In the genomic region with DNA sequence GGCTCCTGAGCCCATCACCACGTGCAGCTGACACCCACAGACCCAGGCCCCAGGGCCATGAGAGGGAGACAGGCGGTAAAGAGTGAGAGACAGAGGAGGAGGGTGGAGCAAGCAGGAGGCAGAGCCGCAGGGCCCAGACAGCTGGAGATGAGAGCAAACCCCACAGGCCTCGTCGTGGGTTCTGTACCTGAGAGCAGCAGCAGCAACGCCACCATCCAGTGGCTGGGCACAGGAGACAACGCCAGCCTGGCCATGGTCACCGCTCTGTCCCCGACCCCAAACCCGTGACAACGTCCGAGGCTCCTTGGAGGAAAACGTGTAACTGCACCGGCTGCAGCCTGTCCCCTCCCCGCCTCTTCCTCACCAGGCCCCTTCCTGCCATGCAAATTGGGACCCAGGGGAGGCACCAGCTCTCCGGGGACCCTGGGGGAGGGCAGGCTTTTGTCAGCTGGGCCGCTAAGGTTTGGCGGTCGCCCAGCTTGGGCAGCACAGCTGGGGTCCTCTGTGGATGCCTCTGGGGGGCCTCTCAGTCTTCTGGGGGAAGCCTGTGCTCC, we compare ENCODE assay signal across 8 cellular contexts. TPM values are rescaled to one million over a fixed set of nuclear protein-coding genes. Genes with fewer than 3 reads are reported as not detected.
DNase-seq lines count a peak whose midpoint lies in the region; ATAC-seq, FAIRE-seq and TF ChIP-seq lines count a peak whose summit lies in the region.

A gene (minus strand): TSS at position 324 of the 554 bp plus-strand sequence. CDS start 70 bp downstream, at position 254.

- POLR2A ChIA-PET in H1 (lab: Charles Lee; ENCODE audit: partially characterized antibody), result interaction anchor here (0.6 to 3.3 kb wide), 3 partner anchors 8 to 12 kb away, joined by 3 to 8 read pairs (median 3); no protein-coding TSS in a partner anchor

- in situ Hi-C loops in GM13977 (cut with MboI; ENCODE audit: low pct_unique_long_range_greater_than_20kb, low sequenced_read_pairs, unreplicated experiment), result no loop called here

- H3K23me2 ChIP-seq in H1 (ENCODE audit: low read depth, low read length), result no peaks in the 10 kb centered on the region

- no peak within 1 kb of the TSS for H3K23ac ChIP-seq in H1 (ENCODE audit: insufficient read length)

- CTCF ChIA-PET in H1 (lab: Charles Lee; ENCODE audit: partially characterized antibody), result interaction anchor here (0.6 to 11.4 kb wide), 15 partner anchors 8 to 93 kb away, joined by 3 to 164 read pairs (median 6); a partner anchor contains a TSS

- H3K27me3 ChIP-seq in OCI-LY3 (ENCODE audit: low read depth, low read length), result peaks cover 5% of the 10 kb centered on the region; the same call in 1 of the 2 replicates
- H3K27me3 ChIP-seq in H1 (replicated peaks in 1 of 4; ENCODE audit: control insufficient read depth in 3 of 4, extremely low read depth in 1 of 4, insufficient read depth in 3 of 4, low read length in 3 of 4), result no peaks in the 10 kb centered on the region

- H4K8ac ChIP-seq in H1 (ENCODE audit: extremely low read depth, insufficient read depth, low read length), result peak within 1 kb of the TSS; percentile 15; the same call in 1 of the 2 replicates

- H2BK20ac ChIP-seq in H1 (ENCODE audit: low read length), result 0 out of 2 replicates have a peak within 1 kb of the TSS, but pooled peaks have one; percentile 34

- H2BK12ac ChIP-seq in H1 (ENCODE audit: low read depth, low read length), result peak within 1 kb of the TSS; percentile 84; the same call in 1 of the 2 replicates

- no peak within 1 kb of the TSS for H2BK120ac ChIP-seq in H1 (replicated peaks; ENCODE audit: low read depth, low read length)

- H3K4me3 ChIP-seq in OCI-LY3 (ENCODE audit: low read length) (peak within 1 kb of the TSS; percentile 82), H1 (ENCODE audit: extremely low read depth in 1 of 4, insufficient read depth in 2 of 4, low read depth in 3 of 4, low read length in 4 of 4) (no peak within 1 kb of the TSS)

- no peak within 1 kb of the TSS for H3K56ac ChIP-seq in H1 (replicated peaks; ENCODE audit: insufficient read length, low read depth, low read length)

- H3K18ac ChIP-seq in H1 (ENCODE audit: extremely low read depth, low read length), result peak within 1 kb of the TSS; percentile 5; the same call in 1 of the 2 replicates

- peaks cover 59% of the 10 kb centered on the region for H3K4me1 ChIP-seq in OCI-LY3 (ENCODE audit: low read length)
- peaks cover 0 to 16% (median 12%) of the 10 kb centered on the region in 4 experiments; a peak in 6 of 7 replicates for H3K4me1 ChIP-seq in H1 (replicated peaks in 1 of 4; ENCODE audit: control insufficient read depth in 3 of 4, insufficient read depth in 4 of 4, low read length in 3 of 4)

- no peak for TF ChIP-seq RAD21 in H1 (IDR thresholded peaks at IDR 0.05 in 1 of 2, conservative IDR thresholded peaks at IDR 0.05 in 1 of 2; ENCODE audit: low read depth in 2 of 2, low read length in 2 of 2)

- TF ChIP-seq EP300 in H1 (IDR thresholded peaks at IDR 0.05; ENCODE audit: borderline replicate concordance in 1 of 2, low read depth in 2 of 2, low read length in 2 of 2), result no peak

- ATAC-seq in GM21825 (IDR thresholded peaks at IDR 0.05; ENCODE audit: unreplicated experiment), result peak; percentile 80
- peak; percentile 70 for ATAC-seq in stimulated activated naive CD8-positive, alpha-beta T cell treated with anti-CD3 and anti-CD28 coated beads, Interleukin-15, Interleukin-2, amounts not matched to agents 100 U/mL and 50 U/mL, for 24 hours

- TF ChIP-seq CTCF in GM13977 (IDR thresholded peaks at IDR 0.05; ENCODE audit: extremely low read depth, insufficient read depth, missing control alignments), result no peak
- TF ChIP-seq CTCF in OCI-LY3 (IDR thresholded peaks at IDR 0.05; ENCODE audit: low read depth, low read length), result no peak
- TF ChIP-seq CTCF in H1 (IDR thresholded peaks at IDR 0.05; ENCODE audit: control extremely low read depth in 1 of 3, insufficient read depth in 1 of 3, low read depth in 1 of 3, low read length in 3 of 3), result no peak

- H2AFZ ChIP-seq in OCI-LY3 (ENCODE audit: low read depth, low read length), result no peak within 1 kb of the TSS; the same call in 1 of the 2 replicates
- peak within 1 kb of the TSS; percentile 77 for H2AFZ ChIP-seq in H1 (ENCODE audit: low read length)

- H3K36me3 ChIP-seq in OCI-LY3 (replicated peaks; ENCODE audit: low read depth, low read length) (peaks cover 34% of the 10 kb centered on the region), H1 (ENCODE audit: control insufficient read depth in 2 of 4, insufficient read depth in 4 of 4, low read length in 3 of 4) (no peaks in the 10 kb centered on the region)

- H3K4ac ChIP-seq in H1 (replicated peaks; ENCODE audit: insufficient read length, low read depth, low read length), result peak within 1 kb of the TSS; percentile 57

- H3K9me3 ChIP-seq in OCI-LY3 (ENCODE audit: insufficient read depth, low read length) (no peaks in the 10 kb centered on the region; the same call in 1 of the 2 replicates), H1 (ENCODE audit: insufficient read depth in 2 of 2, low read depth in 1 of 2, low read length in 1 of 2) (no peaks in the 10 kb centered on the region)

- TF ChIP-seq POLR2A in H1 (IDR thresholded peaks at IDR 0.05; ENCODE audit: control extremely low read depth in 1 of 2, low read depth in 2 of 2, low read length in 2 of 2), result no peak

- H3K27ac ChIP-seq in OCI-LY3 (ENCODE audit: low read length) (peak within 1 kb of the TSS; percentile 77), H1 (ENCODE audit: low read depth, low read length) (no peak within 1 kb of the TSS)

- H3K9ac ChIP-seq in OCI-LY3 (ENCODE audit: low read length) (peak within 1 kb of the TSS; percentile 86), H1 (replicated peaks in 1 of 4; ENCODE audit: extremely low read depth in 1 of 4, low read depth in 3 of 4, low read length in 3 of 4) (no peak within 1 kb of the TSS)

- DNase-seq in GM13977 (ENCODE audit: low spot score), result peak; percentile 89
- peak in 1 of 2 experiments; percentile 45 for DNase-seq in H1 (ENCODE audit: low read depth in 1 of 2, low spot score in 2 of 2)
- DNase-seq in stimulated activated naive CD8-positive, alpha-beta T cell treated with anti-CD3 and anti-CD28 coated beads, Interleukin-15, Interleukin-2, amounts not matched to agents 100 U/mL and 50 U/mL, for 24 hours, result peak; percentile 73
- no peak for DNase-seq in cortex of kidney (lab: John Stamatoyannopoulos, UW)
- no peak for DNase-seq in NCI-H2107 treated with DMSO at 0.1 percent for 48 hours (lab: John Stamatoyannopoulos, UW; ENCODE audit: unreplicated experiment)
- no peak for DNase-seq in NCI-H2196 (lab: John Stamatoyannopoulos, UW; ENCODE audit: unreplicated experiment)

- no peak within 1 kb of the TSS for H2AK5ac ChIP-seq in H1 (ENCODE audit: low read depth, low read length)

- H4K91ac ChIP-seq in H1 (replicated peaks; ENCODE audit: insufficient read length, low read length), result peak within 1 kb of the TSS; percentile 61

- H2BK5ac ChIP-seq in H1 (ENCODE audit: low read depth, low read length), result peak within 1 kb of the TSS; percentile 86; the same call in 1 of the 2 replicates

- no peak within 1 kb of the TSS for H4K5ac ChIP-seq in H1 (ENCODE audit: insufficient read length, low read depth, low read length)

- FAIRE-seq in H1 (lab: Jason Lieb, UNC), result no peak

- WGBS in H1 (ENCODE audit: extremely low coverage in 1 of 2, insufficient coverage in 1 of 2, insufficient read length in 1 of 2, insufficient replicate concordance in 2 of 2, low coverage in 1 of 2, low lambda C conversion rate in 2 of 2, missing lambda C conversion rate in 1 of 2), 2 experiments, result 88% methylated on average over 12 of the region's 19 CpGs; no CpG with 5 or more reads in 1 of the 2 experiments

- H3K14ac ChIP-seq in H1 (ENCODE audit: insufficient read length), result no peak within 1 kb of the TSS

- H3K79me2 ChIP-seq in OCI-LY3 (ENCODE audit: low read length), result peaks cover 31% of the 10 kb centered on the region
- no peaks in the 10 kb centered on the region for H3K79me2 ChIP-seq in H1 (ENCODE audit: control insufficient read depth in 1 of 2, insufficient read depth in 2 of 2, low read length in 2 of 2)

- H3K4me2 ChIP-seq in OCI-LY3 (ENCODE audit: low read length), result peak within 1 kb of the TSS; percentile 91
- H3K4me2 ChIP-seq in H1 (ENCODE audit: insufficient read depth in 1 of 2, low read depth in 2 of 2, low read length in 2 of 2), result peak within 1 kb of the TSS; percentile 3 to 32; a peak in 2 of 4 replicates

- H3K79me1 ChIP-seq in H1 (ENCODE audit: low read depth, low read length), result no peaks in the 10 kb centered on the region

- peaks cover 16% of the 10 kb centered on the region; the same call in 1 of the 2 replicates for H4K20me1 ChIP-seq in OCI-LY3 (ENCODE audit: insufficient read depth, low read length)
- H4K20me1 ChIP-seq in H1 (replicated peaks in 1 of 2; ENCODE audit: control insufficient read depth in 1 of 2, insufficient read depth in 2 of 2, low read length in 2 of 2), result no peaks in the 10 kb centered on the region

- H2BK15ac ChIP-seq in H1 (ENCODE audit: low read length), result peak within 1 kb of the TSS; percentile 95

TF ChIP-seq in H1, 55 proteins besides CTCF, POLR2A, EP300 and RAD21 (continues in another document):
- TF ChIP-seq RBBP5 (IDR thresholded peaks at IDR 0.05; ENCODE audit: borderline replicate concordance, low read depth, low read length) (no peak), BRCA1 (IDR thresholded peaks at IDR 0.05; ENCODE audit: low read depth, low read length) (no peak), KDM4A (IDR thresholded peaks at IDR 0.05; ENCODE audit: low read depth, low read length, severe bottlenecking) (no peak), TEAD4 (IDR thresholded peaks at IDR 0.05; ENCODE audit: low read depth, low read length) (no peak), TAF1 (IDR thresholded peaks at IDR 0.05; ENCODE audit: low read depth, low read length) (no peak)
- TF ChIP-seq, protein P1, sequence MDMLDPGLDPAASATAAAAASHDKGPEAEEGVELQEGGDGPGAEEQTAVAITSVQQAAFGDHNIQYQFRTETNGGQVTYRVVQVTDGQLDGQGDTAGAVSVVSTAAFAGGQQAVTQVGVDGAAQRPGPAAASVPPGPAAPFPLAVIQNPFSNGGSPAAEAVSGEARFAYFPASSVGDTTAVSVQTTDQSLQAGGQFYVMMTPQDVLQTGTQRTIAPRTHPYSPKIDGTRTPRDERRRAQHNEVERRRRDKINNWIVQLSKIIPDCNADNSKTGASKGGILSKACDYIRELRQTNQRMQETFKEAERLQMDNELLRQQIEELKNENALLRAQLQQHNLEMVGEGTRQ (IDR thresholded peaks at IDR 0.05; ENCODE audit: low read length), result no peak

RNA-seq across cellular contexts. Expression of the gene that starts here (rescaled TPM):
- 1.5 and 2.2 TPM in 2 replicates for total RNA-seq in H1 (2021; fragmentation: NEBNext Ultra II Directional; extraction: Animal tissue kit (Norgen Biotek cat#: 25700))
- 3.9 and 4.4 TPM in 2 replicates for polyA plus RNA-seq in H1 (2011; rRNA removed)
- 4.7 TPM for polyA plus RNA-seq in H1 (2011; cell fraction: cytosol; rRNA removed)
- polyA plus RNA-seq in H1 (2011; cell fraction: nucleus; rRNA removed), result 5.5 TPM
- 1.8 to 4.2 TPM (median 3.5 TPM) in 4 replicates for polyA plus RNA-seq in H1 (2012, experiment 1 of 2)
- 2.0 TPM for polyA plus RNA-seq in H1 (2012, experiment 2 of 2)
- 2.8 TPM for polyA plus RNA-seq in H1 (2013, experiment 1 of 2)
- 2.8 TPM for polyA plus RNA-seq in H1 (2013, experiment 2 of 2)
- 2.9 and 3.0 TPM in 2 replicates for polyA minus RNA-seq in H1 (2011; rRNA and poly(A)+ RNA removed)
- polyA minus RNA-seq in H1 (2011; cell fraction: cytosol; rRNA and poly(A)+ RNA removed), result not detected
- not detected for polyA minus RNA-seq in H1 (2011; cell fraction: nucleus; rRNA and poly(A)+ RNA removed)

Comparison
In these comparisons a context has a peak if more than half of its experiments do, and no peak if none do; other contexts are left out.
1. DNase-seq: peak in GM13977 (single experiment) and stimulated activated naive CD8-positive, alpha-beta T cell treated with anti-CD3 and anti-CD28 coated beads, Interleukin-15, Interleukin-2, amounts not matched to agents 100 U/mL and 50 U/mL, for 24 hours (single experiment); none in cortex of kidney (single experiment), NCI-H2107 treated with DMSO at 0.1 percent for 48 hours (single experiment) and NCI-H2196 (single experiment).